8 cellular contexts compared by ENCODE assay signal in the genomic region with DNA sequence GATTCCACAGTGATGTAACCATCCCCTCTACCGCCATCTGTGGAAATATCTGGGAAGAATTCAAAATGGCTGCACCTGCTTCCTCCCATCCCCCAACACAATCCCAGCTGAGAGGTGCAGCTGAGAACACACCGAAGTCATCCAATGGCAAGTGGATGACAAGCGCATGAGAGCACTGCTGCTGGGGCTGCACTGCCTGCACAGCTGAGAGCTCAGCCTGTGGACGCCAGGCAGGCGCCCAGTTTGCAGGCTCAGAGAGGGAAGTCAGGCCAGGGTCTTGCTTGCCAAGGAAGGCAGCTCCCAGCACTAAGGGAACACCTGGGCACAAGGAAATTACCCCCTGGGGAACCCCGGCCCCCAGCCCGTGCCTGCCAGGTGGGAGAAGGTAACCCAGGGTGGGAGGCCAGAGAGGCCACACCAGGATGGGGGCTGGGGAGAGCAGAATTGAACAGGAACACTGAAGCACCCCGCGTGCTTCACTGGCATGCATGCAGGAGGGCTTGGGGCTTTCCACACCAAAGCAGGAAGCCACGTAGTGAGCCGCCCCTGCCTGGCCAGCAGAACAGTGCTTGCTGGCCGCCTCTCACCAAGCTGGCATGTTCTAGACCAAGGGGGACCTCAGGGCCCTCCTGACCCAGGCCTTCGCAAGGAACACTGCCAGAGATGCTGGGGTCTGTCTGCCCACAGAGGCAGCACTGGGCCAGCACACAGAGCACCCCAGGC. TPM values are rescaled to one million over a fixed set of nuclear protein-coding genes. Genes with fewer than 3 reads are reported as not detected.
DNase-seq lines count a peak whose midpoint lies in the region; ATAC-seq, FAIRE-seq and TF ChIP-seq lines count a peak whose summit lies in the region.

No MANE protein-coding gene starts in this region.

- no peak overlapping the region for H3K4ac ChIP-seq in trophoblast cell (ENCODE audit: low read depth, low read length)

- no peak for TF ChIP-seq CTCF in GM06990 (IDR thresholded peaks at IDR 0.05; ENCODE audit: insufficient read depth, low read length, poor library complexity, severe bottlenecking)
- no peak for TF ChIP-seq CTCF in tibial artery (IDR thresholded peaks at IDR 0.05)

- in situ Hi-C loops in ACHN (cut with HindIII; ENCODE audit: low pct_ligation_motif_present, low pct_unique_long_range_greater_than_20kb, low sequenced_read_pairs) = no loop called here

- no peak overlapping the region for H3K4me3 ChIP-seq in GM06990 (replicated peaks; ENCODE audit: low read depth, low read length)
- H3K4me3 ChIP-seq in trophoblast cell (ENCODE audit: low read depth, low read length) = no peak overlapping the region
- no peak overlapping the region for H3K4me3 ChIP-seq in tibial artery

- H3K4me1 ChIP-seq in trophoblast cell (ENCODE audit: control insufficient read depth in 1 of 2, insufficient read depth in 2 of 2, low read length in 2 of 2) (peaks cover 6 to 13% of the 10 kb centered on the region in 2 experiments), tibial artery (peaks cover 0 to 37% (median 33%) of the 10 kb centered on the region in 4 donors)

- intact Hi-C loops in tibial artery (cut with DNase I; ENCODE audit: low total_unique reads) = no loop called here

- no peak overlapping the region for H2AFZ ChIP-seq in trophoblast cell (ENCODE audit: insufficient read depth, low read length, poor library complexity)

- no CpG with 5 or more reads among the region's 13 CpGs for WGBS in trophoblast cell (ENCODE audit: extremely low coverage, insufficient coverage, insufficient read length)

- no peak overlapping the region for H2AK5ac ChIP-seq in trophoblast cell (ENCODE audit: low read length)

- H2BK12ac ChIP-seq in trophoblast cell (ENCODE audit: low read length) = no peak overlapping the region

- no peaks in the 10 kb centered on the region for H3K79me2 ChIP-seq in trophoblast cell (ENCODE audit: control insufficient read depth, insufficient read depth, low read length, poor library complexity)

- no peak overlapping the region for H3K23ac ChIP-seq in trophoblast cell (ENCODE audit: low read length)

- H3K9me3 ChIP-seq in trophoblast cell (ENCODE audit: insufficient read depth, low read depth, low read length) = no peaks in the 10 kb centered on the region
- no peaks in the 10 kb centered on the region for H3K9me3 ChIP-seq in tibial artery

- H4K8ac ChIP-seq in trophoblast cell (ENCODE audit: low read depth, low read length) = no peak overlapping the region

- no peak overlapping the region for H3K14ac ChIP-seq in trophoblast cell (ENCODE audit: low read length)

- H4K12ac ChIP-seq in trophoblast cell (ENCODE audit: low read depth, low read length) = no peak overlapping the region

- H3K79me1 ChIP-seq in trophoblast cell (ENCODE audit: low read length) = peaks cover 4% of the 10 kb centered on the region

- H3K27ac ChIP-seq in trophoblast cell (ENCODE audit: low read depth, low read length) = no peak overlapping the region
- H3K27ac ChIP-seq in tibial artery = no peak overlapping the region

- H3K18ac ChIP-seq in trophoblast cell (ENCODE audit: low read length) = no peak overlapping the region

- no peak overlapping the region for H2BK5ac ChIP-seq in trophoblast cell (ENCODE audit: low read depth, low read length, poor library complexity)

- FAIRE-seq in frontal cortex (lab: Jason Lieb, UNC) = no peak

- H3K9ac ChIP-seq in trophoblast cell (ENCODE audit: low read length) = no peak overlapping the region

- H3K36me3 ChIP-seq in GM06990 (ENCODE audit: control insufficient read depth, insufficient read depth, low read length) (peaks cover 8% of the 10 kb centered on the region), trophoblast cell (ENCODE audit: control insufficient read depth in 1 of 2, insufficient read depth in 2 of 2, low read length in 2 of 2) (peaks cover 10 to 14% of the 10 kb centered on the region in 2 experiments), tibial artery (peaks cover 0 to 21% (median 14%) of the 10 kb centered on the region in 3 donors)

- no peak overlapping the region for H3K4me2 ChIP-seq in trophoblast cell (ENCODE audit: low read length)

- H4K91ac ChIP-seq in trophoblast cell (ENCODE audit: low read depth, low read length) = no peak overlapping the region

- peak; percentile 35 for ATAC-seq in HG03432 (IDR thresholded peaks at IDR 0.05; ENCODE audit: unreplicated experiment)
- no peak for ATAC-seq in GM19467 (IDR thresholded peaks at IDR 0.05; ENCODE audit: unreplicated experiment)

- H2BK120ac ChIP-seq in trophoblast cell (ENCODE audit: insufficient read depth, low read length, poor library complexity) = no peak overlapping the region

- H3K27me3 ChIP-seq in GM06990 (replicated peaks; ENCODE audit: control insufficient read depth, insufficient read depth, low read length) (no peaks in the 10 kb centered on the region), trophoblast cell (ENCODE audit: insufficient read depth, low read length) (no peaks in the 10 kb centered on the region), tibial artery (no peaks in the 10 kb centered on the region)

- DNase-seq in GM06990 (ENCODE audit: extremely low read depth, insufficient read length) (peak; percentile 65), trophoblast cell (peak; percentile 79 to 91), tibial artery (no peak), ACHN (no peak), frontal cortex (ENCODE audit: low spot score in 2 of 2) (no peak)
- peak; percentile 55 for DNase-seq in activated naive CD4-positive, alpha-beta T cell treated with anti-CD3 and anti-CD28 coated beads, Interleukin-2, amount 50 U/mL, for 16 hours

RNA-seq across cellular contexts. Expression of a gene that starts 46.2 kb away (rescaled TPM):
- 5.8 and 6.2 TPM in 2 replicates for polyA plus RNA-seq in trophoblast cell (2013)
- 23.2 TPM for total RNA-seq in frontal cortex

Comparison
In these comparisons a context has a peak if more than half of its experiments do, and no peak if none do; other contexts are left out.
1. DNase-seq: peak in GM06990 (single experiment), activated naive CD4-positive, alpha-beta T cell treated with anti-CD3 and anti-CD28 coated beads, Interleukin-2, amount 50 U/mL, for 16 hours (single experiment) and trophoblast cell (2 of 2); none in tibial artery (0 of 2), ACHN (single experiment) and frontal cortex (0 of 2).